Comparison of ENCODE assay signal across 22 cellular contexts in genomic region chr16:19664166-19664565, GRCh38.
"Had no signal": no experiment of that assay in that cellular context is flagged by ENCODE, and none has a peak within 500 bp of the region (broad histone marks: within the 10 kb centered on the region; RNA-seq: fewer than 3 reads in every experiment).

No MANE protein-coding gene starts in this region.

- ATAC-seq: natural killer cell; psoas muscle; right lobe of liver; stimulated activated naive B cell treated with anti-CD40 and anti-IgM and Interleukin-4, amounts not matched to agents 10 μg/mL and 1 μg/mL and 100 μg/mL, for 72 hours; stimulated activated naive CD8-positive, alpha-beta T cell treated with anti-CD3 and anti-CD28 coated beads, Interleukin-15, Interleukin-2, amounts not matched to agents 100 U/mL and 50 U/mL, for 24 hours had no signal

- H3K4me1 Mint-ChIP-seq: mesothelial cell of epicardium, naive B cell, natural killer cell had no signal

- DNase-seq: islet precursor cell; left ventricle myocardium inferior; mesendoderm; naive B cell; natural killer cell; ovary; psoas muscle; right lobe of liver; stimulated activated CD4-positive, alpha-beta T cell treated with anti-CD3 and anti-CD28 coated beads, Interleukin-12 subunit alpha, Interleukin-12 subunit beta, amount 100 ng/mL, for 4 hours; stimulated activated CD4-positive, alpha-beta T cell treated with anti-CD3 and anti-CD28 coated beads, Interleukin-15, amount 100 ng/mL, for 24 hours; stimulated activated CD4-positive, alpha-beta T cell treated with anti-CD3 and anti-CD28 coated beads, Interleukin-2, amount 100 ng/mL, for 24 hours; stimulated activated CD4-positive, alpha-beta T cell treated with anti-CD3 and anti-CD28 coated beads, Interleukin-4, amount 100 ng/mL, for 1 hour; stimulated activated naive B cell treated with anti-CD40 and anti-IgM and Interleukin-4, amounts not matched to agents 10 μg/mL and 1 μg/mL and 100 μg/mL, for 72 hours; stimulated activated naive CD8-positive, alpha-beta T cell treated with anti-CD3 and anti-CD28 coated beads, Interleukin-15, Interleukin-2, amounts not matched to agents 100 U/mL and 50 U/mL, for 24 hours; stomach; uterus had no signal

- H3K27ac Mint-ChIP-seq: mesothelial cell of epicardium; naive B cell; natural killer cell; stimulated activated naive B cell treated with anti-CD40 and anti-IgM and Interleukin-4, amounts not matched to agents 10 μg/mL and 1 μg/mL and 100 μg/mL, for 72 hours; type B pancreatic cell had no signal

- H3K27ac ChIP-seq: hepatocyte, left ventricle myocardium inferior, ovary, psoas muscle, right lobe of liver, skin epidermis, stomach, suprapubic skin, tibial nerve, uterus had no signal

- H3K4me3 Mint-ChIP-seq: mesothelial cell of epicardium; naive B cell; natural killer cell; stimulated activated naive B cell treated with anti-CD40 and anti-IgM and Interleukin-4, amounts not matched to agents 10 μg/mL and 1 μg/mL and 100 μg/mL, for 72 hours; type B pancreatic cell had no signal

- H3K27me3 Mint-ChIP-seq: naive B cell; stimulated activated naive B cell treated with anti-CD40 and anti-IgM and Interleukin-4, amounts not matched to agents 10 μg/mL and 1 μg/mL and 100 μg/mL, for 72 hours; type B pancreatic cell had no signal

- H3K9me3 Mint-ChIP-seq: type B pancreatic cell had no signal
